ENCODE assay signal across 1 cellular context in genomic region chr10:102476466-102477141, GRCh38.
TF ChIP-seq lines count a peak whose summit lies in the region.

No MANE protein-coding gene starts in this region.

TF ChIP-seq in endothelial cell of umbilical vein, 7 proteins besides CTCF, POLR2A, EP300 and RAD21:
- no peak for TF ChIP-seq MYC (IDR thresholded peaks at IDR 0.05; ENCODE audit: low read depth, low read length)
- TF ChIP-seq GATA2 (IDR thresholded peaks at IDR 0.05; ENCODE audit: insufficient read depth, insufficient read length, low read depth, low read length): no peak
- TF ChIP-seq JUN (IDR thresholded peaks at IDR 0.05; ENCODE audit: borderline replicate concordance, insufficient read depth, insufficient read length, low read depth): no peak
- TF ChIP-seq MAX (IDR thresholded peaks at IDR 0.05; ENCODE audit: insufficient read depth, insufficient read length): no peak
- no peak for TF ChIP-seq FOS (IDR thresholded peaks at IDR 0.05; ENCODE audit: borderline replicate concordance, insufficient read depth, low read length)
- TF ChIP-seq POLR2AphosphoS5 (IDR thresholded peaks at IDR 0.05; ENCODE audit: insufficient read depth, low read depth, low read length): no peak
- TF ChIP-seq EZH2 (IDR thresholded peaks at IDR 0.05; ENCODE audit: borderline replicate concordance, low read depth, low read length, severe bottlenecking): no peak
